ENCODE assay signal across 8 cellular contexts in genomic region chr7:64045301-64046040, GRCh38. TPM values are rescaled to one million over a fixed set of nuclear protein-coding genes. Genes with fewer than 3 reads are reported as not detected.
DNase-seq lines count a peak whose midpoint lies in the region; ATAC-seq and TF ChIP-seq lines count a peak whose summit lies in the region.

Gene ZNF727 (plus strand): TSS chr7:64045434. CDS start chr7:64045622, 188 bp downstream.

- H3K27me3 ChIP-seq in psoas muscle (ENCODE audit: insufficient read depth in 3 of 3, low read length in 2 of 3): no peaks in the 10 kb centered on the region
- no peaks in the 10 kb centered on the region for H3K27me3 ChIP-seq in GM23338 (ENCODE audit: insufficient read depth)

- no peaks in the 10 kb centered on the region for H3K4me1 ChIP-seq in psoas muscle
- H3K4me1 ChIP-seq in GM23338 (ENCODE audit: insufficient read depth): no peaks in the 10 kb centered on the region

- intact Hi-C loops in psoas muscle (cut with DNase I): no loop called here

- H3K9me3 ChIP-seq in psoas muscle: no peaks in the 10 kb centered on the region

- ATAC-seq in psoas muscle (peak; percentile 95 to 99 (median 99)), GM23338 (no peak), GM18519 (IDR thresholded peaks at IDR 0.05; ENCODE audit: low FRiP score, unreplicated experiment) (no peak), GM18861 (IDR thresholded peaks at IDR 0.05; ENCODE audit: unreplicated experiment) (no peak)

- no peak within 1 kb of the TSS for H2AFZ ChIP-seq in GM23338

- TF ChIP-seq CTCF in fibroblast of mammary gland (conservative IDR thresholded peaks at IDR 0.05; ENCODE audit: control insufficient read depth, insufficient read depth, low read depth, low read length): no peak
- TF ChIP-seq CTCF in psoas muscle (IDR thresholded peaks at IDR 0.05): no peak
- TF ChIP-seq CTCF in GM23338 (conservative IDR thresholded peaks at IDR 0.05; ENCODE audit: low read depth in 2 of 2): no peak

- WGBS in psoas muscle, 3 donors: 3 to 11% (median 9%) methylated on average over 32 to 33 of the region's 33 CpGs

- no peaks in the 10 kb centered on the region for H3K79me2 ChIP-seq in GM23338 (replicated peaks; ENCODE audit: insufficient read depth)

- H3K4me2 ChIP-seq in GM23338: no peak within 1 kb of the TSS

- DNase-seq in C1 segment of cervical spinal cord (lab: John Stamatoyannopoulos, UW) (peak; percentile 21 to 83 (median 70)), NCI-H774 (lab: John Stamatoyannopoulos, UW) (peak; percentile 56), fibroblast of mammary gland (ENCODE audit: low read depth) (peak; percentile 30), psoas muscle (peak; percentile 75 to 83), GM23338 (ENCODE audit: low spot score) (no peak), dedifferentiated amniotic fluid mesenchymal stem cell (ENCODE audit: extremely low spot score) (no peak)

- no peaks in the 10 kb centered on the region for H3F3A ChIP-seq in GM23338 (replicated peaks; ENCODE audit: low read depth)

- H3K4me1 Mint-ChIP-seq in GM23338: no peaks in the 10 kb centered on the region

- no peak within 1 kb of the TSS for H3K27ac Mint-ChIP-seq in GM23338

- peaks cover 42% of the 10 kb centered on the region for H3K36me3 Mint-ChIP-seq in GM23338 (ENCODE audit: low read depth)

- H3K9me3 Mint-ChIP-seq in GM23338: peaks cover 90% of the 10 kb centered on the region

- H3K27ac ChIP-seq in psoas muscle (peak within 1 kb of the TSS; percentile 78), GM23338 (ENCODE audit: low read depth) (no peak within 1 kb of the TSS)

- H3K27me3 Mint-ChIP-seq in GM23338 (ENCODE audit: insufficient read depth, low read depth, poor library complexity): peaks cover 4% of the 10 kb centered on the region

- H3K4me3 Mint-ChIP-seq in GM23338: no peak within 1 kb of the TSS

- H3K4me3 ChIP-seq in fibroblast of mammary gland (ENCODE audit: control insufficient read depth, low read depth, low read length) (peak within 1 kb of the TSS; percentile 16), psoas muscle (peak within 1 kb of the TSS; percentile 73), GM23338 (no peak within 1 kb of the TSS)

- H3K9me2 ChIP-seq in GM23338 (ENCODE audit: insufficient read depth): no peaks in the 10 kb centered on the region

- no peaks in the 10 kb centered on the region for H4K20me1 ChIP-seq in GM23338 (replicated peaks; ENCODE audit: insufficient read depth)

- H3K36me3 ChIP-seq in psoas muscle (ENCODE audit: insufficient read depth in 1 of 2, low read depth in 1 of 2): no peaks in the 10 kb centered on the region
- H3K36me3 ChIP-seq in GM23338 (ENCODE audit: insufficient read depth): peaks cover 6% of the 10 kb centered on the region; the same call in 1 of the 2 replicates

TF ChIP-seq in GM23338, 12 proteins besides CTCF, POLR2A, EP300 and RAD21 (continues in another document):
- no peak for TF ChIP-seq POLR2AphosphoS5 (IDR thresholded peaks at IDR 0.05; ENCODE audit: low read depth)
- TF ChIP-seq ETS1 (IDR thresholded peaks at IDR 0.05): no peak
- no peak for TF ChIP-seq CREB1 (CRISPR knock-in tag; IDR thresholded peaks at IDR 0.05; ENCODE audit: low read depth)
- TF ChIP-seq EZH2 (IDR thresholded peaks at IDR 0.05; ENCODE audit: low read depth, unreplicated experiment): no peak
- no peak for TF ChIP-seq ZNF114 (CRISPR knock-in tag; IDR thresholded peaks at IDR 0.05)
- TF ChIP-seq EZH2phosphoT487 (IDR thresholded peaks at IDR 0.05; ENCODE audit: unreplicated experiment): no peak
- TF ChIP-seq ZNF331 (CRISPR knock-in tag; IDR thresholded peaks at IDR 0.05; ENCODE audit: low read depth): no peak
- no peak for TF ChIP-seq NANOG (IDR thresholded peaks at IDR 0.05; ENCODE audit: borderline replicate concordance)
- TF ChIP-seq STAT1 (IDR thresholded peaks at IDR 0.05; ENCODE audit: unreplicated experiment): no peak
- no peak for TF ChIP-seq ZNF462 (CRISPR knock-in tag; IDR thresholded peaks at IDR 0.05)

RNA-seq across cellular contexts. Expression of gene ZNF727, which starts in this region (rescaled TPM):
- total RNA-seq in psoas muscle: 1 to 10 TPM; 1.0 to 3.1 (median 1.6) TPM
- polyA plus RNA-seq in psoas muscle (1 to 10 TPM in 1 of 3 donors, under 1 TPM in 1, not detected in 1; 0.10 to 1.2 TPM), GM23338 (2016; fragmentation: Nextera tagmentation; extraction: Ambion mirVana) (not detected in 2 replicates)
- not detected in 2 replicates for total RNA-seq in GM23338 (2014; rRNA removed; shearing (Covaris generic))

Comparison
In these comparisons a context has a peak if more than half of its experiments do, and no peak if none do; other contexts are left out.
1. DNase-seq: peak in C1 segment of cervical spinal cord (14 of 14), NCI-H774 (single experiment), fibroblast of mammary gland (single experiment) and psoas muscle (2 of 2); none in GM23338 (single experiment) and dedifferentiated amniotic fluid mesenchymal stem cell (single experiment).
2. ATAC-seq: peak in psoas muscle (4 of 4); none in GM23338 (single experiment), GM18519 (single experiment) and GM18861 (single experiment).